ENCODE assay signal across 24 cellular contexts in genomic region chr1:64228181-64228957, GRCh38. TPM values are rescaled to one million over a fixed set of nuclear protein-coding genes. Genes with fewer than 3 reads are reported as not detected.
DNase-seq lines count a peak whose midpoint lies in the region; ATAC-seq and TF ChIP-seq lines count a peak whose summit lies in the region.
"Had no signal": no experiment of that assay in that cellular context is flagged by ENCODE, and none has a peak within 500 bp of the region (broad histone marks: within the 10 kb centered on the region; RNA-seq: fewer than 3 reads in every experiment).

No MANE protein-coding gene starts in this region.

- no peaks in the 10 kb centered on the region for H3K79me2 ChIP-seq in Karpas-422 (ENCODE audit: low read length)

- H3K9ac ChIP-seq in Karpas-422 (ENCODE audit: low read length), result no peak overlapping the region
- H3K9ac ChIP-seq: neural progenitor cell had no signal

- H3K4me3 ChIP-seq in upper lobe of right lung, result no peak overlapping the region
- no peak overlapping the region for H3K4me3 ChIP-seq in Karpas-422 (ENCODE audit: low read length)
- H3K4me3 ChIP-seq: ascending aorta, left ventricle myocardium inferior, neural progenitor cell, SJCRH30 had no signal

- no peaks in the 10 kb centered on the region for H4K20me1 ChIP-seq in Karpas-422 (ENCODE audit: insufficient read depth, low read depth, low read length)

- DNase-seq in AG20443 (ENCODE audit: low spot score), result peak; percentile 60
- peak; percentile 28 for DNase-seq in HFFc6
- DNase-seq in astrocyte of the hippocampus (ENCODE audit: low read depth, low spot score), result peak; percentile 61
- DNase-seq in kidney glomerular epithelial cell (lab: John Stamatoyannopoulos, UW), result peak; percentile 22
- no peak for DNase-seq in upper lobe of right lung
- no peak for DNase-seq in amygdala (lab: John Stamatoyannopoulos, UW)
- no peak for DNase-seq in islet precursor cell
- DNase-seq in Karpas-422, result no peak
- DNase-seq: activated CD4-positive, alpha-beta memory T cell treated with anti-CD3 and anti-CD28 coated beads for 36 hours; activated naive CD4-positive, alpha-beta T cell treated with anti-CD3 and anti-CD28 coated beads for 36 hours; activated T-cell treated with anti-CD3 and anti-CD28 coated beads, Interleukin-2, amount 50 U/mL, for 1 hour; CD4-positive, CD25-positive, alpha-beta regulatory T cell; cortex of kidney; left ventricle myocardium inferior; NCI-H1436; NCI-H2171; NCI-H748 treated with DMSO at 0.1 percent for 48 hours; SJCRH30; substantia nigra had no signal

- ATAC-seq in upper lobe of right lung, result no peak

- TF ChIP-seq CTCF in HFFc6 (IDR thresholded peaks at IDR 0.05) (no peak), upper lobe of right lung (IDR thresholded peaks at IDR 0.05) (no peak)

- H3K27ac Mint-ChIP-seq in HFFc6, result no peak overlapping the region
- H3K27ac Mint-ChIP-seq: activated CD4-positive, alpha-beta memory T cell treated with anti-CD3 and anti-CD28 coated beads for 36 hours; activated naive CD4-positive, alpha-beta T cell treated with anti-CD3 and anti-CD28 coated beads for 36 hours; CD4-positive, CD25-positive, alpha-beta regulatory T cell; neural progenitor cell; T-helper 1 cell treated with Interleukin-12 subunit alpha and Interleukin-12 subunit beta and Interleukin-4 antibody, amounts not matched to agents 30 μg/mL and 1 μg/mL, for 36 hours had no signal

- no peaks in the 10 kb centered on the region for H3K9me3 Mint-ChIP-seq in HFFc6
- H3K9me3 Mint-ChIP-seq: activated CD4-positive, alpha-beta memory T cell treated with anti-CD3 and anti-CD28 coated beads for 36 hours; activated naive CD4-positive, alpha-beta T cell treated with anti-CD3 and anti-CD28 coated beads for 36 hours; CD4-positive, CD25-positive, alpha-beta regulatory T cell; neural progenitor cell; T-helper 1 cell treated with Interleukin-12 subunit alpha and Interleukin-12 subunit beta and Interleukin-4 antibody, amounts not matched to agents 30 μg/mL and 1 μg/mL, for 36 hours had no signal

- H3K9me2 ChIP-seq in Karpas-422 (replicated peaks; ENCODE audit: insufficient read depth, low read length), result no peaks in the 10 kb centered on the region

- H3K36me3 ChIP-seq in upper lobe of right lung (no peaks in the 10 kb centered on the region), Karpas-422 (ENCODE audit: insufficient read depth, low read length) (no peaks in the 10 kb centered on the region)
- H3K36me3 ChIP-seq: ascending aorta, left ventricle myocardium inferior, neural progenitor cell, SJCRH30 had no signal

- H3K9me3 ChIP-seq in upper lobe of right lung (no peaks in the 10 kb centered on the region), Karpas-422 (ENCODE audit: low read length) (no peaks in the 10 kb centered on the region)
- H3K9me3 ChIP-seq: ascending aorta, left ventricle myocardium inferior, SJCRH30 had no signal

- H3K27me3 Mint-ChIP-seq in HFFc6 (ENCODE audit: insufficient read depth), result peaks cover 2% of the 10 kb centered on the region; the same call in 1 of the 2 replicates
- H3K27me3 Mint-ChIP-seq: CD4-positive, CD25-positive, alpha-beta regulatory T cell had no signal

- H3K4me3 Mint-ChIP-seq in HFFc6, result no peak overlapping the region
- H3K4me3 Mint-ChIP-seq: activated CD4-positive, alpha-beta memory T cell treated with anti-CD3 and anti-CD28 coated beads for 36 hours; activated naive CD4-positive, alpha-beta T cell treated with anti-CD3 and anti-CD28 coated beads for 36 hours; CD4-positive, CD25-positive, alpha-beta regulatory T cell; neural progenitor cell; T-helper 1 cell treated with Interleukin-12 subunit alpha and Interleukin-12 subunit beta and Interleukin-4 antibody, amounts not matched to agents 30 μg/mL and 1 μg/mL, for 36 hours had no signal

- H3K4me1 Mint-ChIP-seq in HFFc6 (ENCODE audit: low read depth), result peaks cover 33% of the 10 kb centered on the region
- H3K4me1 Mint-ChIP-seq: CD4-positive, CD25-positive, alpha-beta regulatory T cell had no signal

- no peak overlapping the region for H3K27ac ChIP-seq in upper lobe of right lung
- H3K27ac ChIP-seq in Karpas-422 (ENCODE audit: low read length), result no peak overlapping the region
- H3K27ac ChIP-seq: ascending aorta, left ventricle myocardium inferior, neural progenitor cell, SJCRH30, VCaP had no signal

- intact Hi-C loops in upper lobe of right lung (cut with DNase I), result no loop called here

- H2AFZ ChIP-seq in Karpas-422 (ENCODE audit: low read length), result no peak overlapping the region
- H2AFZ ChIP-seq: neural progenitor cell had no signal

- H3K4me2 ChIP-seq in Karpas-422 (ENCODE audit: low read depth, low read length, poor library complexity, severe bottlenecking), result no peak overlapping the region
- H3K4me2 ChIP-seq: neural progenitor cell had no signal

- H3K36me3 Mint-ChIP-seq in HFFc6 (ENCODE audit: low read depth), result no peaks in the 10 kb centered on the region
- H3K36me3 Mint-ChIP-seq: activated CD4-positive, alpha-beta memory T cell treated with anti-CD3 and anti-CD28 coated beads for 36 hours; CD4-positive, CD25-positive, alpha-beta regulatory T cell; neural progenitor cell had no signal

- H3K27me3 ChIP-seq in upper lobe of right lung, result no peaks in the 10 kb centered on the region
- H3K27me3 ChIP-seq in Karpas-422 (ENCODE audit: low read length), result no peaks in the 10 kb centered on the region
- H3K27me3 ChIP-seq: ascending aorta, neural progenitor cell, SJCRH30 had no signal

- H3K4me1 ChIP-seq in upper lobe of right lung (no peaks in the 10 kb centered on the region), Karpas-422 (ENCODE audit: low read length) (no peaks in the 10 kb centered on the region)
- H3K4me1 ChIP-seq: left ventricle myocardium inferior, neural progenitor cell, SJCRH30 had no signal

RNA-seq across cellular contexts. Expression of gene UBE2U, which starts 24.9 kb away (rescaled TPM):
- not detected for total RNA-seq in HFFc6 (2021; fragmentation: NEBNext Ultra II Directional; extraction: Animal tissue kit (Norgen Biotek cat#: 25700))
- total RNA-seq in upper lobe of right lung, result not detected
- not detected in 2 replicates for total RNA-seq in Karpas-422 (2014; rRNA removed; shearing (Covaris generic); ENCODE audit: low replicate concordance)
- total RNA-seq: activated CD4-positive, alpha-beta memory T cell treated with anti-CD3 and anti-CD28 coated beads for 36 hours; activated naive CD4-positive, alpha-beta T cell treated with anti-CD3 and anti-CD28 coated beads for 36 hours; ascending aorta; CD4-positive, CD25-positive, alpha-beta regulatory T cell; frontal cortex; SJCRH30 had no signal

Comparison
In these comparisons a context has a peak if more than half of its experiments do, and no peak if none do; other contexts are left out.
1. DNase-seq: peak in AG20443 (single experiment), HFFc6 (single experiment), astrocyte of the hippocampus (single experiment) and kidney glomerular epithelial cell (single experiment); none in upper lobe of right lung (single experiment), amygdala (0 of 56), islet precursor cell (single experiment) and Karpas-422 (single experiment).